ENCODE assay signal across 21 cellular contexts in genomic region chr12:46465307-46465706, GRCh38.
"Had no signal": no experiment of that assay in that cellular context is flagged by ENCODE, and none has a peak within 500 bp of the region (broad histone marks: within the 10 kb centered on the region; RNA-seq: fewer than 3 reads in every experiment).

No MANE protein-coding gene starts in this region.

- ATAC-seq: activated T-helper 17 cell treated with anti-CD3 and anti-CD28 coated beads, Interleukin-2, amount 50 U/mL, for 72 hours; PC-3; WTC11 had no signal

- H3K27ac ChIP-seq: brain microvascular endothelial cell, cardiac muscle cell had no signal

- DNase-seq: activated CD4-positive, alpha-beta T cell treated with anti-CD3 and anti-CD28 coated beads, Interleukin-2, amount 10 ng/mL, durations not matched to agents 24 days and 14 days; activated CD4-positive, alpha-beta T cell treated with anti-CD3 and anti-CD28 coated beads, Interleukin-2, amount 50 U/mL, for 48 hours; activated CD4-positive, CD25-positive, alpha-beta regulatory T cell treated with anti-CD3 and anti-CD28 coated beads, Interleukin-2, amount 50 U/mL, for 72 hours; activated gamma-delta T cell treated with Interleukin-2 at 50 U/mL for 16 hours; activated naive CD4-positive, alpha-beta T cell treated with anti-CD3 and anti-CD28 coated beads, Interleukin-2, amount 10 ng/mL, durations not matched to agents 7 days and 5 days; activated naive CD8-positive, alpha-beta T cell treated with anti-CD3 and anti-CD28 coated beads for 36 hours; activated T-cell treated with anti-CD3 and anti-CD28 coated beads for 4 hours; activated T-cell treated with anti-CD3 and anti-CD28 coated beads, Interleukin-2, amount 50 U/mL, for 48 hours; brain microvascular endothelial cell; Karpas-422; NCI-H1417; NCI-H1930; NCI-H2171 treated with DMSO at 0.1 percent for 48 hours; NCI-H226; NCI-H526 treated with DMSO at 0.1 percent for 48 hours; NCI-H82; PC-3; SHP77 treated with DMSO at 0.1 percent for 48 hours had no signal

- H3K4me3 ChIP-seq: cardiac muscle cell had no signal

- H3K36me3 ChIP-seq: brain microvascular endothelial cell, cardiac muscle cell had no signal

- H3K27me3 ChIP-seq: brain microvascular endothelial cell, cardiac muscle cell had no signal
